Comparison of ENCODE assay signal across 11 cellular contexts in genomic region chr5:141843156-141843927, GRCh38. TPM values are rescaled to one million over a fixed set of nuclear protein-coding genes. Genes with fewer than 3 reads are reported as not detected.
DNase-seq lines count a peak whose midpoint lies in the region; FAIRE-seq and TF ChIP-seq lines count a peak whose summit lies in the region.
"Had no signal": no experiment of that assay in that cellular context is flagged by ENCODE, and none has a peak within 500 bp of the region (broad histone marks: within the 10 kb centered on the region; RNA-seq: fewer than 3 reads in every experiment).

No MANE protein-coding gene starts in this region.

- no peak for FAIRE-seq in kidney (lab: Jason Lieb, UNC)

- H3K4me2 ChIP-seq in mammary epithelial cell (ENCODE audit: insufficient read depth, low read depth, low read length): no peak overlapping the region

- no peaks in the 10 kb centered on the region for H4K20me1 ChIP-seq in mammary epithelial cell (ENCODE audit: insufficient read depth, low read length)

- intact Hi-C loops in mammary epithelial cell (cut with micrococcal nuclease) (no loop called here), kidney (cut with DNase I) (no loop called here), transverse colon (cut with DNase I; ENCODE audit: low total_unique reads) (no loop called here)

- H3K27ac ChIP-seq in mammary epithelial cell (ENCODE audit: insufficient read depth, low read depth, low read length) (no peak overlapping the region), kidney (ENCODE audit: low read depth in 2 of 2, low read length in 2 of 2) (peak overlapping the region; percentile 87 to 90), transverse colon (peak overlapping the region; percentile 82 to 87 (median 86))
- H3K27ac ChIP-seq: 22Rv1 had no signal

- dilution Hi-C loops in mammary epithelial cell (cut with HindIII; ENCODE audit: low sequenced_read_pairs): no loop called here

- peak; percentile 68 for DNase-seq in DMS53 (lab: John Stamatoyannopoulos, UW)
- DNase-seq in DMS53 treated with DMSO at 0.1 percent for 48 hours (lab: John Stamatoyannopoulos, UW; ENCODE audit: unreplicated experiment): no peak
- peak; percentile 20 for DNase-seq in mammary epithelial cell
- DNase-seq in kidney: peak; percentile 71
- DNase-seq in transverse colon: no peak
- no peak for DNase-seq in stimulated activated CD4-positive, alpha-beta T cell treated with anti-CD3 and anti-CD28 coated beads, Interleukin-1b, Interleukin-23, amount 100 ng/mL, for 48 hours
- no peak for DNase-seq in effector CD4-positive, alpha-beta T cell
- DNase-seq in midbrain (lab: John Stamatoyannopoulos, UW): no peak
- DNase-seq: KBM-7; stimulated activated CD4-positive, alpha-beta T cell treated with anti-CD3 and anti-CD28 coated beads, Interleukin-15, amount 100 ng/mL, for 24 hours had no signal

- TF ChIP-seq POLR2A in transverse colon (IDR thresholded peaks at IDR 0.05): no peak

- no peak overlapping the region for H3K4me3 ChIP-seq in mammary epithelial cell (replicated peaks in 1 of 3; ENCODE audit: insufficient read depth in 1 of 3, low read depth in 2 of 3, low read length in 3 of 3)
- no peak overlapping the region for H3K4me3 ChIP-seq in kidney (ENCODE audit: low read length in 2 of 2)
- no peak overlapping the region for H3K4me3 ChIP-seq in transverse colon

- BruUV-seq in mammary epithelial cell (replicated peaks; lab: Mats Ljungman, UMichigan): no TSS peak

- H3K27me3 ChIP-seq in mammary epithelial cell (ENCODE audit: insufficient read depth, low read length) (no peaks in the 10 kb centered on the region), transverse colon (no peaks in the 10 kb centered on the region)

- CTCF ChIA-PET in mammary epithelial cell (lab: Charles Lee; ENCODE audit: low non-redundant PET): interaction anchor here (0.6 kb wide), 1 partner anchor 86 kb away, joined by 38 read pairs; no protein-coding TSS in a partner anchor

- H3K4me1 ChIP-seq in mammary epithelial cell (ENCODE audit: insufficient read depth, low read length) (peaks cover 6% of the 10 kb centered on the region), kidney (ENCODE audit: control insufficient read depth in 1 of 2, insufficient read depth in 1 of 2, low read depth in 1 of 2, low read length in 2 of 2) (peaks cover 56 to 59% of the 10 kb centered on the region in 2 donors), transverse colon (peaks cover 22 to 76% (median 48%) of the 10 kb centered on the region in 4 donors)

- in situ Hi-C loops in mammary epithelial cell (cut with MboI; ENCODE audit: low sequenced_read_pairs in 2 of 2) (no loop called here), transverse colon (cut with MboI; ENCODE audit: low pct_ligation_motif_present in 1 of 4, low pct_unique_long_range_greater_than_20kb in 1 of 4, low sequenced_read_pairs in 3 of 4) (no loop called here)

- TF ChIP-seq EP300 in transverse colon (IDR thresholded peaks at IDR 0.05; ENCODE audit: low read depth): no peak

- no peaks in the 10 kb centered on the region for H3K79me2 ChIP-seq in mammary epithelial cell (ENCODE audit: insufficient read depth, low read length)

- H3K36me3 ChIP-seq in mammary epithelial cell (ENCODE audit: insufficient read depth, low read length): no peaks in the 10 kb centered on the region
- H3K36me3 ChIP-seq in kidney (ENCODE audit: control insufficient read depth in 1 of 2, insufficient read depth in 2 of 2, low read length in 2 of 2): no peaks in the 10 kb centered on the region
- H3K36me3 ChIP-seq in transverse colon: no peaks in the 10 kb centered on the region

- H3K9me3 ChIP-seq in mammary epithelial cell (replicated peaks; ENCODE audit: insufficient read depth, low read length): no peaks in the 10 kb centered on the region
- no peaks in the 10 kb centered on the region for H3K9me3 ChIP-seq in kidney (ENCODE audit: control insufficient read depth in 1 of 2, low read length in 2 of 2)
- H3K9me3 ChIP-seq in transverse colon: no peaks in the 10 kb centered on the region

- 78% methylated on average over 5 of the region's 5 CpGs for WGBS in mammary epithelial cell (ENCODE audit: low coverage, missing lambda C conversion rate)
- 30 to 56% methylated on average over 2 to 5 of the region's 5 CpGs for WGBS in transverse colon (ENCODE audit: low coverage in 1 of 2), 2 donors

- no peak overlapping the region for H2AFZ ChIP-seq in mammary epithelial cell (ENCODE audit: low read depth, low read length)

- no peak overlapping the region for H3K9ac ChIP-seq in mammary epithelial cell (ENCODE audit: insufficient read depth, low read length)
- H3K9ac ChIP-seq in kidney (ENCODE audit: low read length in 2 of 2): peak overlapping the region; percentile 33 to 66

- TF ChIP-seq CTCF in mammary epithelial cell (conservative IDR thresholded peaks at IDR 0.05 in 1 of 2, IDR thresholded peaks at IDR 0.05 in 1 of 2; ENCODE audit: extremely low read depth in 1 of 2, insufficient read depth in 1 of 2, low read depth in 1 of 2, low read length in 2 of 2): no peak
- TF ChIP-seq CTCF in kidney (IDR thresholded peaks at IDR 0.05; ENCODE audit: borderline replicate concordance, extremely low read depth, insufficient read depth): no peak
- TF ChIP-seq CTCF in transverse colon (IDR thresholded peaks at IDR 0.05): no peak

RNA-seq across cellular contexts. Expression of gene PCDH1, which starts 34.9 kb away (rescaled TPM):
- total RNA-seq in mammary epithelial cell (10 to 100 TPM; 41.7 to 41.8 TPM), kidney (147 TPM), transverse colon (100 to 1,000 TPM in 3 of 4 donors, 10 to 100 TPM in 1; 92.5 to 217 (median 164) TPM)
- polyA plus RNA-seq in mammary epithelial cell (41.7 TPM), kidney (ENCODE audit: insufficient read depth, low read depth, low replicate concordance) (37.3 TPM)
- polyA minus RNA-seq in mammary epithelial cell: 130 TPM

Comparison
In these comparisons a context has a peak if more than half of its experiments do, and no peak if none do; other contexts are left out.
1. DNase-seq: peak in DMS53 (single experiment), mammary epithelial cell (single experiment) and kidney (single experiment); none in DMS53 treated with DMSO at 0.1 percent for 48 hours (single experiment), transverse colon (single experiment), stimulated activated CD4-positive, alpha-beta T cell treated with anti-CD3 and anti-CD28 coated beads, Interleukin-1b, Interleukin-23, amount 100 ng/mL, for 48 hours (single experiment), effector CD4-positive, alpha-beta T cell (single experiment) and midbrain (single experiment).